ENCODE assay signal across 17 cellular contexts in the genomic region with DNA sequence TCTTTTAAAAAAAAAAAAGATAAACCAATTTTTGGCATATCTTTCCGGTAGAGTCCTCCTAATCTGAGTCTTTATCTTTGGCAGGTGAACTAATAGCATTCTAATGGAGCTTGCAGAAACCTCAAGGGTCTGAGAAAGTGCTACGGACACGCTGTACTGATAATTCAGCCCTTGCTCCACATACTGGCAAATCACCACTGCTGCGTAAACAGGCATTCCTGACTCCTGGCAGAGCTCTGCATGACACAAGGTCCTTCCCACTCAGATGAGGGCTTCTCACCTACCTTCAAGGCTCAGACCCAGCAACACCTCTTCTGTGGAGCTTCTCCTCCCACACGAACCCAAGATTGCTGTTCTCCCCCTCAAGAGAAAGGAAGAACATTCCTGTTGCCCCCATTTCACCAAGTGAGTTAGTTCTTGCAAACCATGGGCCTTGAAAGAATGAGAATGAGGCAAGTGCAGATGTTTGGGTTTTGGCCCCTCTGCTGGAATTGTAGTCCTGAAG.
"Had no signal": no experiment of that assay in that cellular context is flagged by ENCODE, and none has a peak within 500 bp of the region (broad histone marks: within the 10 kb centered on the region; RNA-seq: fewer than 3 reads in every experiment).

No MANE protein-coding gene starts in this region.

- H3K9me3 Mint-ChIP-seq: activated naive CD8-positive, alpha-beta T cell treated with anti-CD3 and anti-CD28 coated beads, Interleukin-2, amount 10 ng/mL, durations not matched to agents 7 days and 5 days; naive thymus-derived CD8-positive, alpha-beta T cell; WTC11 had no signal

- H3K27ac Mint-ChIP-seq: activated naive CD8-positive, alpha-beta T cell treated with anti-CD3 and anti-CD28 coated beads, Interleukin-2, amount 10 ng/mL, durations not matched to agents 7 days and 5 days; progenitor cell of endocrine pancreas; WTC11 had no signal

- H3K36me3 ChIP-seq: ascending aorta, gastroesophageal sphincter, thoracic aorta had no signal

- H3K4me3 Mint-ChIP-seq: activated naive CD8-positive, alpha-beta T cell treated with anti-CD3 and anti-CD28 coated beads, Interleukin-2, amount 10 ng/mL, durations not matched to agents 7 days and 5 days; naive thymus-derived CD8-positive, alpha-beta T cell; WTC11 had no signal

- H3K9me3 ChIP-seq: ascending aorta, gastroesophageal sphincter, stomach, thoracic aorta had no signal

- H3K27me3 Mint-ChIP-seq: activated naive CD8-positive, alpha-beta T cell treated with anti-CD3 and anti-CD28 coated beads, Interleukin-2, amount 10 ng/mL, durations not matched to agents 7 days and 5 days; naive thymus-derived CD8-positive, alpha-beta T cell; progenitor cell of endocrine pancreas had no signal

- H3K4me1 ChIP-seq: ascending aorta had no signal

- ATAC-seq: gastroesophageal sphincter; naive thymus-derived CD8-positive, alpha-beta T cell; sciatic nerve; SK-N-SH treated with all-trans-retinoic acid at 6 μM for 48 hours; WTC11 had no signal

- DNase-seq: activated CD4-positive, alpha-beta T cell treated with anti-CD3 and anti-CD28 coated beads, Interleukin-2, amount 50 U/mL, for 1 hour; activated CD8-positive, alpha-beta memory T cell treated with anti-CD3 and anti-CD28 coated beads for 24 hours; activated naive CD4-positive, alpha-beta T cell; activated naive CD8-positive, alpha-beta T cell treated with anti-CD3 and anti-CD28 coated beads, Interleukin-2, amount 10 ng/mL, durations not matched to agents 7 days and 5 days; erythroblast; islet precursor cell; mammary epithelial cell; naive thymus-derived CD8-positive, alpha-beta T cell; occipital lobe; stomach had no signal

- H3K36me3 Mint-ChIP-seq: WTC11 had no signal

- H3K27ac ChIP-seq: ascending aorta, gastroesophageal sphincter, thoracic aorta had no signal

- H3K4me3 ChIP-seq: ascending aorta, gastroesophageal sphincter, stomach, thoracic aorta had no signal
